ENCODE assay signal across 17 cellular contexts in the genomic region with DNA sequence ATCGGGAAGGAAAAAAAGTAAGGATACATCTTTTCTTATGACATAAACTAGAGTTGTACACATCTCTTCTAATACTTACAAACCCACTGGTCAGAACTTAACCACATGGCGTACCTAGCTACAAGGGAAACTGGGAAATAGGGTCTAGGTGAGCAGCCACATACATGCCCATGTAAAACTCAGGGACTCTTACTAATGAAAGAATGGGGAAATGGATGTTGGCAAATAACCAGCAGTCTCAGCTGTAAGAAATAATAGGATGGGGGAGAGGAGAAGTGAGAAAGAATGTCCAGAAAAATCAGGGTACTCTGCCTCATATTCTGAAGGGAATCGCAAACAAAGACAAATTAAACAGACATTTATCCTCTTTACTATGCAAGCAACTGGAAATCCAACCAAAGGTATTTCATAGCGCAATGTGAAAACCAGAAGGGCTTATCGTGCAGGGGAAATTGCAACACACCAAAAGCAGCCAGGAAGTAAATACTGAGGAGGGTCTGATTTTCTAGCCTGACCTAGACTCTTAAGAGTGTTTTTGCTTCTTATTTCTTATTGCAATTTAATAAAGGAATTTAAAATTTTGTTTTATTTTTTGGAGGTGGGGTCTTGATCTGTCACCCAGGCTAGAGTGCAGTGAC. TPM values are rescaled to one million over a fixed set of nuclear protein-coding genes. Genes with fewer than 3 reads are reported as not detected.
A peak's percentile ranks its signal among the peaks of the same experiment; 100 is the strongest.
DNase-seq lines count a peak whose midpoint lies in the region; ATAC-seq, FAIRE-seq and TF ChIP-seq lines count a peak whose summit lies in the region.
"Had no signal": no experiment of that assay in that cellular context is flagged by ENCODE, and none has a peak within 500 bp of the region (broad histone marks: within the 10 kb centered on the region; RNA-seq: fewer than 3 reads in every experiment).

No MANE protein-coding gene starts in this region.

- DNase-seq in GM12891 (ENCODE audit: insufficient read length, low spot score) = no peak
- peak; percentile 41 for DNase-seq in NCI-H460 (ENCODE audit: extremely low read depth, low read depth)
- DNase-seq in fibroblast of pulmonary artery (ENCODE audit: low read depth) = peak; percentile 77
- DNase-seq in osteocyte (ENCODE audit: extremely low spot score, unreplicated experiment) = no peak
- no peak for DNase-seq in NCI-H774 (lab: John Stamatoyannopoulos, UW)
- DNase-seq: activated CD4-positive, alpha-beta T cell treated with anti-CD3 and anti-CD28 coated beads for 4 hours; DND-41; NCI-H1048; NCI-H82; pancreas; small intestine; T-helper 9 cell; thyroid gland had no signal

- H3K4me1 Mint-ChIP-seq in osteocyte (ENCODE audit: unreplicated experiment) = peaks cover 7% of the 10 kb centered on the region

- no peak for ATAC-seq in GM19463 (IDR thresholded peaks at IDR 0.05; ENCODE audit: unreplicated experiment)
- ATAC-seq in HG03039 (IDR thresholded peaks at IDR 0.05; ENCODE audit: unreplicated experiment) = no peak
- ATAC-seq: pancreas had no signal

- no peak for TF ChIP-seq POLR2A in GM12891 (IDR thresholded peaks at IDR 0.05; ENCODE audit: low read depth, low read length)

- no peak overlapping the region for H3K4me3 ChIP-seq in fibroblast of pulmonary artery (replicated peaks; ENCODE audit: low read depth, low read length)
- H3K4me3 ChIP-seq: cardiac muscle cell, pancreas, thyroid gland had no signal

- H3K27me3 Mint-ChIP-seq in osteocyte (ENCODE audit: unreplicated experiment) = no peaks in the 10 kb centered on the region

- H3K4me3 Mint-ChIP-seq in osteocyte (ENCODE audit: unreplicated experiment) = no peak overlapping the region

- peak overlapping the region; percentile 21 for H3K27ac Mint-ChIP-seq in osteocyte (ENCODE audit: unreplicated experiment)

- H3K36me3 Mint-ChIP-seq in osteocyte (ENCODE audit: unreplicated experiment) = peaks cover 6% of the 10 kb centered on the region

- H3K9me3 Mint-ChIP-seq in osteocyte (ENCODE audit: unreplicated experiment) = no peaks in the 10 kb centered on the region

- TF ChIP-seq CTCF in fibroblast of pulmonary artery (IDR thresholded peaks at IDR 0.05; ENCODE audit: low read length, missing control alignments) (no peak), osteocyte (IDR thresholded peaks at IDR 0.05) (no peak)

- FAIRE-seq in GM12891 (lab: Jason Lieb, UNC) = peak; percentile 16
- FAIRE-seq: keratinocyte, pancreas, small intestine had no signal

TF ChIP-seq in GM12891, 5 proteins besides CTCF, POLR2A, EP300 and RAD21:
- TF ChIP-seq TAF1 (IDR thresholded peaks at IDR 0.05; ENCODE audit: low read depth, low read length) (no peak), POLR2AphosphoS5 (IDR thresholded peaks at IDR 0.05; ENCODE audit: low read depth, low read length) (no peak), PAX5 (IDR thresholded peaks at IDR 0.05; ENCODE audit: insufficient read depth, low read length, severe bottlenecking) (no peak), POU2F2 (IDR thresholded peaks at IDR 0.05; ENCODE audit: low read depth, low read length) (no peak), SPI1 (IDR thresholded peaks at IDR 0.05; ENCODE audit: low read depth, low read length) (no peak)

RNA-seq across cellular contexts. Expression of a gene that starts 17.5 kb away (rescaled TPM):
- polyA plus RNA-seq in GM12891 (2012; ENCODE audit: low read depth, missing spikeins) = 33.0 TPM
- total RNA-seq in NCI-H460 (2014; rRNA removed; shearing (Covaris generic)) = 33.8 and 36.2 TPM in 2 replicates
- polyA plus RNA-seq in NCI-H460 (2014; cell fraction: nucleus; rRNA removed) = 19.7 and 21.9 TPM in 2 replicates
- 25.5 and 27.3 TPM in 2 replicates for total RNA-seq in osteocyte

Comparison
In these comparisons a context has a peak if more than half of its experiments do, and no peak if none do; other contexts are left out.
1. DNase-seq: peak in NCI-H460 (single experiment) and fibroblast of pulmonary artery (single experiment); none in GM12891 (single experiment), osteocyte (single experiment) and NCI-H774 (single experiment).